ENCODE assay signal across 8 cellular contexts in the genomic region with DNA sequence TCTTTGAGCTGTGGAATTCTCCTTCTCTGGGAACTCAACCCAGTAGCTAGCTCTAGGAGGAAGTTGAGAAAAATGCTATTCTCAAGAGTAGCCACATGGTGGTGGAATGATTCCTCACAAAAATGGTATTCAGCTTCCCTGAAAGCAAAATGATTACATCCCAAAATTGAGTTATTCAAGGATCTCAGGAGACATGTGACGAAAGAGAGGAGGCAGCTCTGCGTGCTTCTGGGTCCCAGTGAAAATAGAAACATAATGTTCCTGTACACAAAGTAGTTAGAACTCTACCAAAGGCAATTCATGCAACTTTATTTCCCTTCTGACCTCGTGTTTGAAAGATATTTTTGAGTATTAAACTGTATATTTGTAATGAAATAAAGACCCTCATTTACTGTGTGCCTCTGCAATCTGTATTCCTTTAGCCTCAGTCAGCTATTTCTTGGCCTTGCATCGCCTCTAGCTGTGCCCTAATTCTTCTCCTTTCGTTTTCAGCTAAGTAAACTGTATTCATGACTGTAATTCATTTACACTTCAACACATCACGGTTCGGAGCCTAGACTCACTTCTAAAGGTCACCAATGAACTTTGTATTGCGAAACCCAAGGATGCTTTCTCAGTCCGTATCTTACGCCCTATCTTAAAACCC.
DNase-seq lines count a peak whose midpoint lies in the region; ATAC-seq and TF ChIP-seq lines count a peak whose summit lies in the region.

No MANE protein-coding gene starts in this region.

- CTCF ChIA-PET in T-cell (lab: Charles Lee), result interaction anchor here (0.7 to 2.8 kb wide), 10 partner anchors 14 to 376 kb away, joined by 3 to 10 read pairs (median 3); no protein-coding TSS in a partner anchor

- no peaks in the 10 kb centered on the region for H3K36me3 Mint-ChIP-seq in T-cell
- H3K36me3 Mint-ChIP-seq in activated T-helper 1 cell treated with anti-CD3 and anti-CD28 coated beads, Interleukin-12 subunit alpha, Interleukin-12 subunit beta, Interleukin-2, Interleukin-4 antibody, amounts not matched to agents 30 ng/mL and 10 ng/mL and 1 ng/mL, durations not matched to agents 14 hours and 24 hours and 36 hours (ENCODE audit: low read depth), result no peaks in the 10 kb centered on the region

- H3K27me3 Mint-ChIP-seq in T-cell, result no peaks in the 10 kb centered on the region
- peaks cover 14% of the 10 kb centered on the region for H3K27me3 Mint-ChIP-seq in activated T-helper 1 cell treated with anti-CD3 and anti-CD28 coated beads, Interleukin-12 subunit alpha, Interleukin-12 subunit beta, Interleukin-2, Interleukin-4 antibody, amounts not matched to agents 30 ng/mL and 10 ng/mL and 1 ng/mL, durations not matched to agents 14 hours and 24 hours and 36 hours (ENCODE audit: insufficient read depth)

- DNase-seq in NCI-H2171 treated with DMSO at 0.1 percent for 48 hours (lab: John Stamatoyannopoulos, UW) (peak; percentile 21), NCI-H2171 (lab: John Stamatoyannopoulos, UW) (no peak), HT-29 (ENCODE audit: low spot score) (peak; percentile 75), T-cell (no peak), fibroblast of the aortic adventitia (ENCODE audit: low read depth) (peak; percentile 94), non-pigmented ciliary epithelial cell (ENCODE audit: low read depth) (peak; percentile 83)
- DNase-seq in activated T-helper 1 cell treated with anti-CD3 and anti-CD28 coated beads, Interleukin-12 subunit alpha, Interleukin-12 subunit beta, Interleukin-2, Interleukin-4 antibody, amounts not matched to agents 30 ng/mL and 10 ng/mL and 1 ng/mL, durations not matched to agents 14 hours and 24 hours and 36 hours (ENCODE audit: low spot score), result no peak
- no peak for DNase-seq in central memory CD4-positive, alpha-beta T cell

- peak; percentile 68 for TF ChIP-seq CTCF in fibroblast of the aortic adventitia (IDR thresholded peaks at IDR 0.05; ENCODE audit: insufficient read depth, low read length)

- POLR2A ChIA-PET in T-cell (lab: Charles Lee), result interaction anchor here in 1 of 2 donors (0.7 kb wide), 1 partner anchor 190 kb away, joined by 4 read pairs; no protein-coding TSS in a partner anchor

- no peak overlapping the region for H3K27ac Mint-ChIP-seq in T-cell
- no peak overlapping the region for H3K27ac Mint-ChIP-seq in activated T-helper 1 cell treated with anti-CD3 and anti-CD28 coated beads, Interleukin-12 subunit alpha, Interleukin-12 subunit beta, Interleukin-2, Interleukin-4 antibody, amounts not matched to agents 30 ng/mL and 10 ng/mL and 1 ng/mL, durations not matched to agents 14 hours and 24 hours and 36 hours

- H3K4me1 Mint-ChIP-seq in T-cell, result peaks cover 0 to 5% (median 0%) of the 10 kb centered on the region in 3 donors
- no peaks in the 10 kb centered on the region for H3K4me1 Mint-ChIP-seq in activated T-helper 1 cell treated with anti-CD3 and anti-CD28 coated beads, Interleukin-12 subunit alpha, Interleukin-12 subunit beta, Interleukin-2, Interleukin-4 antibody, amounts not matched to agents 30 ng/mL and 10 ng/mL and 1 ng/mL, durations not matched to agents 14 hours and 24 hours and 36 hours (ENCODE audit: low read depth)

- H3K4me3 Mint-ChIP-seq in T-cell, result no peak overlapping the region
- no peak overlapping the region for H3K4me3 Mint-ChIP-seq in activated T-helper 1 cell treated with anti-CD3 and anti-CD28 coated beads, Interleukin-12 subunit alpha, Interleukin-12 subunit beta, Interleukin-2, Interleukin-4 antibody, amounts not matched to agents 30 ng/mL and 10 ng/mL and 1 ng/mL, durations not matched to agents 14 hours and 24 hours and 36 hours

- H3K4me3 ChIP-seq in fibroblast of the aortic adventitia (ENCODE audit: low read depth, low read length), result no peak overlapping the region

- peak in 3 of 4 experiments; percentile 15 to 58 (median 39) for ATAC-seq in T-cell (replicated peaks in 1 of 4)

- no peaks in the 10 kb centered on the region for H3K9me3 Mint-ChIP-seq in T-cell
- H3K9me3 Mint-ChIP-seq in activated T-helper 1 cell treated with anti-CD3 and anti-CD28 coated beads, Interleukin-12 subunit alpha, Interleukin-12 subunit beta, Interleukin-2, Interleukin-4 antibody, amounts not matched to agents 30 ng/mL and 10 ng/mL and 1 ng/mL, durations not matched to agents 14 hours and 24 hours and 36 hours, result no peaks in the 10 kb centered on the region

- intact Hi-C loops in activated T-helper 1 cell treated with anti-CD3 and anti-CD28 coated beads, Interleukin-12 subunit alpha, Interleukin-12 subunit beta, Interleukin-2, Interleukin-4 antibody, amounts not matched to agents 30 ng/mL and 10 ng/mL and 1 ng/mL, durations not matched to agents 14 hours and 24 hours and 36 hours (cut with micrococcal nuclease), result loop anchor here (2.0 to 10.0 kb wide), 3 partner anchors 49 to 589 kb away; no protein-coding TSS in a partner anchor

Comparison
In these comparisons a context has a peak if more than half of its experiments do, and no peak if none do; other contexts are left out.
1. DNase-seq: peak in NCI-H2171 treated with DMSO at 0.1 percent for 48 hours (single experiment), HT-29 (single experiment), fibroblast of the aortic adventitia (single experiment) and non-pigmented ciliary epithelial cell (single experiment); none in NCI-H2171 (single experiment), T-cell (0 of 34), activated T-helper 1 cell treated with anti-CD3 and anti-CD28 coated beads, Interleukin-12 subunit alpha, Interleukin-12 subunit beta, Interleukin-2, Interleukin-4 antibody, amounts not matched to agents 30 ng/mL and 10 ng/mL and 1 ng/mL, durations not matched to agents 14 hours and 24 hours and 36 hours (single experiment) and central memory CD4-positive, alpha-beta T cell (single experiment).